In genomic region chr4:80542747-80543146, GRCh38 we compare ENCODE assay signal across 23 cellular contexts.
DNase-seq lines count a peak whose midpoint lies in the region; ATAC-seq, FAIRE-seq and TF ChIP-seq lines count a peak whose summit lies in the region.
"Had no signal": no experiment of that assay in that cellular context is flagged by ENCODE, and none has a peak within 500 bp of the region (broad histone marks: within the 10 kb centered on the region; RNA-seq: fewer than 3 reads in every experiment).

No MANE protein-coding gene starts in this region.

- no peaks in the 10 kb centered on the region for H3K23me2 ChIP-seq in H1 (ENCODE audit: low read depth, low read length)

- H3K4me1 Mint-ChIP-seq in GM23338: peaks cover 28% of the 10 kb centered on the region
- H3K4me1 Mint-ChIP-seq in stimulated activated memory B cell treated with anti-CD40 and anti-IgM and Interleukin-4, amounts not matched to agents 10 μg/mL and 1 μg/mL and 100 μg/mL, for 72 hours: peaks cover 17% of the 10 kb centered on the region
- no peaks in the 10 kb centered on the region for H3K4me1 Mint-ChIP-seq in osteocyte (ENCODE audit: unreplicated experiment)

- POLR2A ChIA-PET in H1 (lab: Charles Lee; ENCODE audit: partially characterized antibody): no interaction called here

- H3K9ac ChIP-seq in OCI-LY1 (ENCODE audit: low read length): no peak overlapping the region
- no peak overlapping the region for H3K9ac ChIP-seq in H1 (replicated peaks in 1 of 4; ENCODE audit: extremely low read depth in 1 of 4, low read depth in 3 of 4, low read length in 3 of 4)
- H3K9ac ChIP-seq in Karpas-422 (ENCODE audit: low read length): no peak overlapping the region
- H3K9ac ChIP-seq: BLaER1 treated with 17β-estradiol and CSF1 and Interleukin-3, amounts not matched to agents 10 nM and 100 nM had no signal

- H3K18ac ChIP-seq in H1 (ENCODE audit: extremely low read depth, low read length): no peak overlapping the region

- H2BK5ac ChIP-seq in H1 (ENCODE audit: low read depth, low read length): no peak overlapping the region

- H3K27ac ChIP-seq in GM23338 (ENCODE audit: low read depth): no peak overlapping the region
- H3K27ac ChIP-seq in OCI-LY1 (ENCODE audit: low read depth, low read length, poor library complexity, severe bottlenecking): peak overlapping the region; percentile 74
- H3K27ac ChIP-seq in H1 (ENCODE audit: low read depth, low read length): no peak overlapping the region
- no peak overlapping the region for H3K27ac ChIP-seq in small intestine (ENCODE audit: low read depth in 1 of 2, low read length in 1 of 2)
- no peak overlapping the region for H3K27ac ChIP-seq in Karpas-422 (ENCODE audit: low read length)
- H3K27ac ChIP-seq: A549; BLaER1 treated with 17β-estradiol and CSF1 and Interleukin-3, amounts not matched to agents 10 nM and 100 nM had no signal

- H3K4me2 ChIP-seq in GM23338 (no peak overlapping the region), OCI-LY1 (ENCODE audit: low read length) (no peak overlapping the region), H1 (ENCODE audit: insufficient read depth in 1 of 2, low read depth in 2 of 2, low read length in 2 of 2) (no peak overlapping the region), Karpas-422 (ENCODE audit: low read depth, low read length, poor library complexity, severe bottlenecking) (no peak overlapping the region)
- H3K4me2 ChIP-seq: A549; BLaER1 treated with 17β-estradiol and CSF1 and Interleukin-3, amounts not matched to agents 10 nM and 100 nM had no signal

- ATAC-seq in GM23338: no peak; the same call in 2 of the 3 replicates
- ATAC-seq in stimulated activated memory B cell treated with anti-CD40 and anti-IgM and Interleukin-4, amounts not matched to agents 10 μg/mL and 1 μg/mL and 100 μg/mL, for 72 hours: peak; percentile 10
- ATAC-seq: A549, HCT116 had no signal

- H2AK5ac ChIP-seq in H1 (ENCODE audit: low read depth, low read length): no peak overlapping the region

- WGBS in H1 (ENCODE audit: extremely low coverage in 1 of 2, insufficient coverage in 1 of 2, insufficient read length in 1 of 2, insufficient replicate concordance in 2 of 2, low coverage in 1 of 2, low lambda C conversion rate in 2 of 2, missing lambda C conversion rate in 1 of 2), 2 experiments: 100% methylated on average over 2 of the region's 2 CpGs; no CpG with 5 or more reads in 1 of the 2 experiments
- 93 to 97% (median 96%) methylated on average over 2 of the region's 2 CpGs for WGBS in small intestine, 3 donors

- no peak overlapping the region for H2BK20ac ChIP-seq in H1 (ENCODE audit: low read length)

- 0 out of 2 replicates have a peak overlapping the region, but pooled peaks have one; percentile 1 for H2BK12ac ChIP-seq in H1 (ENCODE audit: low read depth, low read length)

- H3K9me2 ChIP-seq in GM23338 (ENCODE audit: insufficient read depth): peaks cover 6% of the 10 kb centered on the region; the same call in 1 of the 2 replicates
- no peaks in the 10 kb centered on the region for H3K9me2 ChIP-seq in OCI-LY1 (ENCODE audit: low read depth, low read length)
- H3K9me2 ChIP-seq in Karpas-422 (replicated peaks; ENCODE audit: insufficient read depth, low read length): no peaks in the 10 kb centered on the region

- H3K9me3 Mint-ChIP-seq in GM23338 (no peaks in the 10 kb centered on the region), osteocyte (ENCODE audit: unreplicated experiment) (no peaks in the 10 kb centered on the region)
- H3K9me3 Mint-ChIP-seq in stimulated activated memory B cell treated with anti-CD40 and anti-IgM and Interleukin-4, amounts not matched to agents 10 μg/mL and 1 μg/mL and 100 μg/mL, for 72 hours: no peaks in the 10 kb centered on the region
- H3K9me3 Mint-ChIP-seq: H9 had no signal

- H3K36me3 Mint-ChIP-seq in GM23338 (ENCODE audit: low read depth) (no peaks in the 10 kb centered on the region), osteocyte (ENCODE audit: unreplicated experiment) (no peaks in the 10 kb centered on the region)
- H3K36me3 Mint-ChIP-seq in stimulated activated memory B cell treated with anti-CD40 and anti-IgM and Interleukin-4, amounts not matched to agents 10 μg/mL and 1 μg/mL and 100 μg/mL, for 72 hours: no peaks in the 10 kb centered on the region
- H3K36me3 Mint-ChIP-seq: CD4-positive, alpha-beta memory T cell had no signal

- no peak overlapping the region for H3K14ac ChIP-seq in H1 (ENCODE audit: insufficient read length)

- H3K4me1 ChIP-seq in GM23338 (ENCODE audit: insufficient read depth): no peaks in the 10 kb centered on the region
- peaks cover 47% of the 10 kb centered on the region for H3K4me1 ChIP-seq in OCI-LY1 (ENCODE audit: insufficient read depth, low read length, severe bottlenecking)
- H3K4me1 ChIP-seq in H1 (replicated peaks in 1 of 4; ENCODE audit: control insufficient read depth in 3 of 4, insufficient read depth in 4 of 4, low read length in 3 of 4): no peaks in the 10 kb centered on the region
- H3K4me1 ChIP-seq in small intestine (ENCODE audit: control insufficient read depth in 2 of 2, insufficient read depth in 1 of 2, low read depth in 1 of 2, low read length in 1 of 2): no peaks in the 10 kb centered on the region
- peaks cover 19% of the 10 kb centered on the region for H3K4me1 ChIP-seq in Karpas-422 (ENCODE audit: low read length)
- H3K4me1 ChIP-seq: A549, BE2C had no signal

- H3K27ac Mint-ChIP-seq in GM23338 (peak overlapping the region; percentile 34; the same call in 1 of the 2 replicates), osteocyte (ENCODE audit: unreplicated experiment) (no peak overlapping the region)
- no peak overlapping the region for H3K27ac Mint-ChIP-seq in stimulated activated memory B cell treated with anti-CD40 and anti-IgM and Interleukin-4, amounts not matched to agents 10 μg/mL and 1 μg/mL and 100 μg/mL, for 72 hours
- H3K27ac Mint-ChIP-seq: CD4-positive, alpha-beta memory T cell had no signal

- TF ChIP-seq EP300 in H1 (IDR thresholded peaks at IDR 0.05; ENCODE audit: borderline replicate concordance in 1 of 2, low read depth in 2 of 2, low read length in 2 of 2): no peak

- H2BK15ac ChIP-seq in H1 (ENCODE audit: low read length): no peak overlapping the region

- CTCF ChIA-PET in H1 (lab: Charles Lee; ENCODE audit: partially characterized antibody): no interaction called here

- no peak overlapping the region for H2BK120ac ChIP-seq in H1 (replicated peaks; ENCODE audit: low read depth, low read length)

- H3K4me3 ChIP-seq in GM23338 (no peak overlapping the region), OCI-LY1 (ENCODE audit: low read depth, low read length, poor library complexity, severe bottlenecking) (no peak overlapping the region), H1 (ENCODE audit: extremely low read depth in 1 of 4, insufficient read depth in 2 of 4, low read depth in 3 of 4, low read length in 4 of 4) (no peak overlapping the region), small intestine (ENCODE audit: low read depth in 1 of 2, low read length in 2 of 2) (no peak overlapping the region), Karpas-422 (ENCODE audit: low read length) (no peak overlapping the region)
- H3K4me3 ChIP-seq: A549; BLaER1 treated with 17β-estradiol and CSF1 and Interleukin-3, amounts not matched to agents 10 nM and 100 nM had no signal

- H3K79me2 ChIP-seq in GM23338 (replicated peaks; ENCODE audit: insufficient read depth): no peaks in the 10 kb centered on the region
- H3K79me2 ChIP-seq in OCI-LY1 (ENCODE audit: insufficient read depth, low read length): no peaks in the 10 kb centered on the region
- no peaks in the 10 kb centered on the region for H3K79me2 ChIP-seq in H1 (ENCODE audit: control insufficient read depth in 1 of 2, insufficient read depth in 2 of 2, low read length in 2 of 2)
- H3K79me2 ChIP-seq in Karpas-422 (ENCODE audit: low read length): no peaks in the 10 kb centered on the region

- H2AFZ ChIP-seq in GM23338 (no peak overlapping the region), OCI-LY1 (ENCODE audit: low read length) (no peak overlapping the region), H1 (ENCODE audit: low read length) (no peak overlapping the region), Karpas-422 (ENCODE audit: low read length) (no peak overlapping the region)

- no peaks in the 10 kb centered on the region for H3K27me3 ChIP-seq in GM23338 (ENCODE audit: insufficient read depth)
- H3K27me3 ChIP-seq in OCI-LY1 (ENCODE audit: insufficient read depth, low read length): no peaks in the 10 kb centered on the region
- H3K27me3 ChIP-seq in H1 (replicated peaks in 1 of 4; ENCODE audit: control insufficient read depth in 3 of 4, extremely low read depth in 1 of 4, insufficient read depth in 3 of 4, low read length in 3 of 4): no peaks in the 10 kb centered on the region
- no peaks in the 10 kb centered on the region for H3K27me3 ChIP-seq in small intestine (ENCODE audit: control insufficient read depth in 2 of 2, insufficient read depth in 2 of 2, low read length in 2 of 2)
- no peaks in the 10 kb centered on the region for H3K27me3 ChIP-seq in Karpas-422 (ENCODE audit: low read length)
- H3K27me3 ChIP-seq: BE2C; BLaER1 treated with 17β-estradiol and CSF1 and Interleukin-3, amounts not matched to agents 10 nM and 100 nM had no signal

- H4K5ac ChIP-seq in H1 (ENCODE audit: insufficient read length, low read depth, low read length): no peak overlapping the region

- H3K4ac ChIP-seq in H1 (replicated peaks; ENCODE audit: insufficient read length, low read depth, low read length): no peak overlapping the region

- H4K8ac ChIP-seq in H1 (ENCODE audit: extremely low read depth, insufficient read depth, low read length): no peak overlapping the region

- H3K27me3 Mint-ChIP-seq in GM23338 (ENCODE audit: insufficient read depth, low read depth, poor library complexity) (peaks cover 3% of the 10 kb centered on the region), osteocyte (ENCODE audit: unreplicated experiment) (peaks cover 20% of the 10 kb centered on the region)
- peaks cover 13% of the 10 kb centered on the region for H3K27me3 Mint-ChIP-seq in stimulated activated memory B cell treated with anti-CD40 and anti-IgM and Interleukin-4, amounts not matched to agents 10 μg/mL and 1 μg/mL and 100 μg/mL, for 72 hours

- H3K56ac ChIP-seq in H1 (replicated peaks; ENCODE audit: insufficient read length, low read depth, low read length): no peak overlapping the region

- TF ChIP-seq CTCF in GM23338 (conservative IDR thresholded peaks at IDR 0.05; ENCODE audit: low read depth in 2 of 2) (0 out of 4 replicates have a peak, but pooled peaks of 1 of the 2 experiments have one; percentile 2), OCI-LY1 (IDR thresholded peaks at IDR 0.05; ENCODE audit: low read length) (no peak), H1 (IDR thresholded peaks at IDR 0.05; ENCODE audit: control extremely low read depth in 1 of 3, insufficient read depth in 1 of 3, low read depth in 1 of 3, low read length in 3 of 3) (no peak), osteocyte (IDR thresholded peaks at IDR 0.05) (no peak)

- no peaks in the 10 kb centered on the region for H3K36me3 ChIP-seq in GM23338 (ENCODE audit: insufficient read depth)
- no peaks in the 10 kb centered on the region for H3K36me3 ChIP-seq in OCI-LY1 (ENCODE audit: insufficient read depth, low read length)
- H3K36me3 ChIP-seq in H1 (ENCODE audit: control insufficient read depth in 2 of 4, insufficient read depth in 4 of 4, low read length in 3 of 4): no peaks in the 10 kb centered on the region
- H3K36me3 ChIP-seq in small intestine (ENCODE audit: control insufficient read depth in 2 of 2, insufficient read depth in 2 of 2, low read length in 2 of 2): no peaks in the 10 kb centered on the region
- H3K36me3 ChIP-seq in Karpas-422 (ENCODE audit: insufficient read depth, low read length): no peaks in the 10 kb centered on the region
- H3K36me3 ChIP-seq: BE2C; BLaER1 treated with 17β-estradiol and CSF1 and Interleukin-3, amounts not matched to agents 10 nM and 100 nM had no signal

- no peak for FAIRE-seq in H1 (lab: Jason Lieb, UNC)
- FAIRE-seq in small intestine (lab: Jason Lieb, UNC): no peak
- FAIRE-seq: A549, GM12891, GM18507 had no signal

- no peak overlapping the region for H4K91ac ChIP-seq in H1 (replicated peaks; ENCODE audit: insufficient read length, low read length)

- H3F3A ChIP-seq in GM23338 (replicated peaks; ENCODE audit: low read depth) (no peaks in the 10 kb centered on the region), OCI-LY1 (ENCODE audit: insufficient read depth, low read length) (no peaks in the 10 kb centered on the region)

- H4K20me1 ChIP-seq in GM23338 (replicated peaks; ENCODE audit: insufficient read depth) (no peaks in the 10 kb centered on the region), OCI-LY1 (ENCODE audit: insufficient read depth, low read length) (no peaks in the 10 kb centered on the region), H1 (replicated peaks in 1 of 2; ENCODE audit: control insufficient read depth in 1 of 2, insufficient read depth in 2 of 2, low read length in 2 of 2) (no peaks in the 10 kb centered on the region), Karpas-422 (ENCODE audit: insufficient read depth, low read depth, low read length) (no peaks in the 10 kb centered on the region)
- H4K20me1 ChIP-seq: BLaER1 treated with 17β-estradiol and CSF1 and Interleukin-3, amounts not matched to agents 10 nM and 100 nM had no signal

- H3K4me3 Mint-ChIP-seq in GM23338 (no peak overlapping the region), osteocyte (ENCODE audit: unreplicated experiment) (no peak overlapping the region)
- no peak overlapping the region for H3K4me3 Mint-ChIP-seq in stimulated activated memory B cell treated with anti-CD40 and anti-IgM and Interleukin-4, amounts not matched to agents 10 μg/mL and 1 μg/mL and 100 μg/mL, for 72 hours
- H3K4me3 Mint-ChIP-seq: H9 had no signal

- H3K9me3 ChIP-seq in OCI-LY1 (ENCODE audit: low read length): no peaks in the 10 kb centered on the region
- no peaks in the 10 kb centered on the region for H3K9me3 ChIP-seq in H1 (ENCODE audit: insufficient read depth in 2 of 2, low read depth in 1 of 2, low read length in 1 of 2)
- H3K9me3 ChIP-seq in small intestine (ENCODE audit: control insufficient read depth, low read depth): no peaks in the 10 kb centered on the region
- H3K9me3 ChIP-seq in Karpas-422 (ENCODE audit: low read length): no peaks in the 10 kb centered on the region
- H3K9me3 ChIP-seq: A549, BE2C had no signal

- H3K79me1 ChIP-seq in H1 (ENCODE audit: low read depth, low read length): no peaks in the 10 kb centered on the region

- DNase-seq in GM23338 (ENCODE audit: low spot score) (no peak), H1 (ENCODE audit: low read depth in 1 of 2, low spot score in 2 of 2) (no peak), small intestine (no peak), osteocyte (ENCODE audit: extremely low spot score, unreplicated experiment) (no peak), Karpas-422 (no peak)
- DNase-seq: 8988T; ACHN; AML-193; BE2C; Calu3; CD4-positive, alpha-beta memory T cell; COR-L47; DMS53; DMS79 treated with DMSO at 0.1 percent for 48 hours; GF-D8; H9 had no signal

- no peak overlapping the region for H3K23ac ChIP-seq in H1 (ENCODE audit: insufficient read length)

- no peak; a peak in 1 of 4 replicates for TF ChIP-seq RAD21 in H1 (IDR thresholded peaks at IDR 0.05 in 1 of 2, conservative IDR thresholded peaks at IDR 0.05 in 1 of 2; ENCODE audit: low read depth in 2 of 2, low read length in 2 of 2)

- no peak for TF ChIP-seq POLR2A in H1 (IDR thresholded peaks at IDR 0.05; ENCODE audit: control extremely low read depth in 1 of 2, low read depth in 2 of 2, low read length in 2 of 2)
